8 cellular contexts compared by ENCODE assay signal in genomic region chr2:66428986-66429612, GRCh38. TPM values are rescaled to one million over a fixed set of nuclear protein-coding genes. Genes with fewer than 3 reads are reported as not detected.
DNase-seq lines count a peak whose midpoint lies in the region; ATAC-seq and TF ChIP-seq lines count a peak whose summit lies in the region.

No MANE protein-coding gene starts in this region.

- no peak overlapping the region for H2BK120ac ChIP-seq in H9 (ENCODE audit: low read depth, low read length, poor library complexity, severe bottlenecking)

- H4K8ac ChIP-seq in H9 (replicated peaks; ENCODE audit: insufficient read length, low read depth, low read length), result no peak overlapping the region

- H3K36me3 ChIP-seq in liver (ENCODE audit: control insufficient read depth in 4 of 4, insufficient read depth in 3 of 4, low read depth in 1 of 4, low read length in 3 of 4), result no peaks in the 10 kb centered on the region

- H3K27ac Mint-ChIP-seq in H9, result no peak overlapping the region

- no peak overlapping the region for H2BK20ac ChIP-seq in H9 (ENCODE audit: low read depth, low read length, poor library complexity, severe bottlenecking)

- peaks cover 33 to 56% of the 10 kb centered on the region in 2 experiments for H3K4me1 Mint-ChIP-seq in H9

- H2BK5ac ChIP-seq in H9 (ENCODE audit: insufficient read length, low read length), result no peak overlapping the region

- ATAC-seq in HG02970 (IDR thresholded peaks at IDR 0.05; ENCODE audit: low FRiP score, unreplicated experiment), result no peak
- ATAC-seq in HG02870 (IDR thresholded peaks at IDR 0.05; ENCODE audit: unreplicated experiment), result no peak

- no peak overlapping the region for H4K5ac ChIP-seq in H9 (ENCODE audit: insufficient read length, low read depth, low read length)

- TF ChIP-seq CTCF in H9 (conservative IDR thresholded peaks at IDR 0.05) (peak; percentile 83), astrocyte of the spinal cord (IDR thresholded peaks at IDR 0.05; ENCODE audit: low read depth, low read length) (peak; percentile 94), liver (IDR thresholded peaks at IDR 0.05; ENCODE audit: low read depth, low read length, missing input control) (peak; percentile 90)

- H3K9me3 Mint-ChIP-seq in H9, result peaks cover 0 to 3% of the 10 kb centered on the region in 2 experiments; a peak in 3 of 5 replicates

- no peak overlapping the region for H3K4ac ChIP-seq in H9 (ENCODE audit: low read depth, low read length)

- no peak overlapping the region for H3K23ac ChIP-seq in H9 (ENCODE audit: insufficient read length, low read depth, low read length)

- in situ Hi-C loops in Caki2 (cut with HindIII; ENCODE audit: low pct_unique_long_range_greater_than_20kb, low sequenced_read_pairs) (no loop called here), astrocyte of the spinal cord (cut with HindIII; ENCODE audit: low sequenced_read_pairs) (loop anchor here (25.0 kb wide), 1 partner anchor 133 kb away; no protein-coding TSS in a partner anchor)

- no peak overlapping the region for H3K18ac ChIP-seq in H9 (ENCODE audit: insufficient read length, low read depth, low read length)

- WGBS in H9 (ENCODE audit: extremely low coverage, insufficient read length, low lambda C conversion rate), result no CpG with 5 or more reads among the region's 5 CpGs
- 26% methylated on average over 5 of the region's 5 CpGs for WGBS in liver

- H3T11ph ChIP-seq in H9 (ENCODE audit: low read length), result no peak overlapping the region

- no peak overlapping the region for H2AFZ ChIP-seq in H9 (ENCODE audit: low read length)

- H3K27me3 ChIP-seq in H9 (ENCODE audit: insufficient read depth, low read length), result peaks cover 63% of the 10 kb centered on the region
- H3K27me3 ChIP-seq in liver (ENCODE audit: control insufficient read depth in 4 of 4, insufficient read depth in 4 of 4, low read length in 3 of 4), result peaks cover 0 to 17% (median 12%) of the 10 kb centered on the region in 4 donors

- H3K4me3 Mint-ChIP-seq in H9, result no peak overlapping the region

- peaks cover 99% of the 10 kb centered on the region for H3K27me3 Mint-ChIP-seq in H9 (ENCODE audit: low read depth)

- H3K79me2 ChIP-seq in H9 (ENCODE audit: insufficient read depth, low read length), result no peaks in the 10 kb centered on the region

- H3K79me1 ChIP-seq in H9 (ENCODE audit: insufficient read depth, low read depth, low read length, poor library complexity, severe bottlenecking), result no peaks in the 10 kb centered on the region

- no peaks in the 10 kb centered on the region; a peak in 1 of 7 replicates for H3K36me3 Mint-ChIP-seq in H9 (ENCODE audit: insufficient read depth in 1 of 3, low read depth in 3 of 3)

- no peak overlapping the region for H2AK5ac ChIP-seq in H9 (ENCODE audit: insufficient read length, low read length)

- no peak overlapping the region for H3K4me2 ChIP-seq in H9 (ENCODE audit: insufficient read depth, insufficient read length, low read length)

- H3K56ac ChIP-seq in H9 (ENCODE audit: insufficient read length, low read depth, low read length), result no peak overlapping the region

- H3K9ac ChIP-seq in H9 (ENCODE audit: extremely low read depth, insufficient read length, low read length) (no peak overlapping the region), liver (ENCODE audit: low read depth in 1 of 2, low read length in 2 of 2) (no peak overlapping the region)

- peaks cover 32% of the 10 kb centered on the region for H3K23me2 ChIP-seq in H9 (ENCODE audit: insufficient read length, low read depth, low read length, poor library complexity, severe bottlenecking)

- H3K4me3 ChIP-seq in astrocyte of the spinal cord (ENCODE audit: low read depth, low read length) (no peak overlapping the region), liver (ENCODE audit: low read depth in 1 of 3, low read length in 3 of 3) (no peak overlapping the region)

- no peaks in the 10 kb centered on the region for H4K20me1 ChIP-seq in H9 (ENCODE audit: control insufficient read depth, insufficient read depth, insufficient read length)

- H3K14ac ChIP-seq in H9 (ENCODE audit: insufficient read depth, low read length), result no peak overlapping the region

- no peak overlapping the region for H4K91ac ChIP-seq in H9 (ENCODE audit: insufficient read length, low read depth, low read length)

- H3K27ac ChIP-seq in H9 (ENCODE audit: insufficient read length, low read depth, low read length) (no peak overlapping the region), liver (ENCODE audit: low read depth in 1 of 2, low read length in 2 of 2) (no peak overlapping the region)

- no peak overlapping the region for H2BK12ac ChIP-seq in H9 (ENCODE audit: insufficient read length, low read depth, low read length)

- H3K4me1 ChIP-seq in H9 (ENCODE audit: insufficient read depth, low read length) (peaks cover 3% of the 10 kb centered on the region; the same call in 1 of the 2 replicates), liver (ENCODE audit: control insufficient read depth in 4 of 4, insufficient read depth in 4 of 4, low read length in 3 of 4) (peaks cover 7 to 33% (median 17%) of the 10 kb centered on the region in 4 donors)

- peak; percentile 57 for DNase-seq in Caki2 (ENCODE audit: low read depth)
- no peak for DNase-seq in H9
- peak; percentile 83 for DNase-seq in NCI-H2227 (lab: John Stamatoyannopoulos, UW; ENCODE audit: unreplicated experiment)
- peak; percentile 73 for DNase-seq in astrocyte of the spinal cord (ENCODE audit: low read depth, low spot score)
- no peak for DNase-seq in activated CD4-positive, alpha-beta T cell treated with anti-CD3 and anti-CD28 coated beads, Interleukin-2, amount 50 U/mL, for 48 hours

- peak; percentile 99 to 100 for TF ChIP-seq RAD21 in liver (IDR thresholded peaks at IDR 0.05)

- no peaks in the 10 kb centered on the region for H3K9me3 ChIP-seq in H9 (ENCODE audit: control insufficient read depth, low read depth, low read length)
- no peaks in the 10 kb centered on the region for H3K9me3 ChIP-seq in liver (ENCODE audit: control insufficient read depth in 4 of 4, low read length in 3 of 4)

- no peak overlapping the region for H2BK15ac ChIP-seq in H9 (ENCODE audit: low read depth, low read length)

TF ChIP-seq in liver, 16 proteins besides CTCF, POLR2A, EP300 and RAD21:
- no peak for TF ChIP-seq SP1 (IDR thresholded peaks at IDR 0.05)
- no peak for TF ChIP-seq FOXA1 (IDR thresholded peaks at IDR 0.05)
- no peak for TF ChIP-seq FOXA2 (IDR thresholded peaks at IDR 0.05)
- no peak for TF ChIP-seq EGR1 (IDR thresholded peaks at IDR 0.05; ENCODE audit: low read depth in 2 of 2)
- no peak for TF ChIP-seq MAX (IDR thresholded peaks at IDR 0.05)
- TF ChIP-seq NR2F2 (IDR thresholded peaks at IDR 0.05), result no peak
- no peak for TF ChIP-seq HNF4G (IDR thresholded peaks at IDR 0.05)
- no peak for TF ChIP-seq JUND (IDR thresholded peaks at IDR 0.05)
- TF ChIP-seq REST (IDR thresholded peaks at IDR 0.05), result no peak
- no peak for TF ChIP-seq HNF4A (conservative IDR thresholded peaks at IDR 0.05)

RNA-seq across cellular contexts. Expression of gene MEIS1, which starts 5.8 kb away (rescaled TPM):
- total RNA-seq in Caki2 (2014; rRNA removed; shearing (Covaris generic); ENCODE audit: low replicate concordance), result 2.7 TPM in 2 replicates
- 0.31 and 0.66 TPM in 2 replicates for total RNA-seq in H9 (2021)
- 1 to 10 TPM; 6.3 to 8.6 TPM for total RNA-seq in liver
- 1 to 10 TPM; 1.6 to 4.7 TPM for polyA plus RNA-seq in liver

Comparison
In these comparisons a context has a peak if more than half of its experiments do, and no peak if none do; other contexts are left out.
1. DNase-seq: peak in Caki2 (single experiment), NCI-H2227 (single experiment) and astrocyte of the spinal cord (single experiment); none in H9 (single experiment) and activated CD4-positive, alpha-beta T cell treated with anti-CD3 and anti-CD28 coated beads, Interleukin-2, amount 50 U/mL, for 48 hours (0 of 2).
2. Peak in every context shown above with its lines, with median percentiles within 50 percentile points of each other: CTCF ChIP-seq.